Comparison of ENCODE assay signal across 24 cellular contexts in genomic region chr3:20288050-20288449, GRCh38.
A peak's percentile ranks its signal among the peaks of the same experiment; 100 is the strongest.
DNase-seq lines count a peak whose midpoint lies in the region; ATAC-seq, FAIRE-seq and TF ChIP-seq lines count a peak whose summit lies in the region.
"Had no signal": no experiment of that assay in that cellular context is flagged by ENCODE, and none has a peak within 500 bp of the region (broad histone marks: within the 10 kb centered on the region; RNA-seq: fewer than 3 reads in every experiment).

No MANE protein-coding gene starts in this region.

- H3K36me3 ChIP-seq in HUES6 (ENCODE audit: control insufficient read depth, insufficient read depth, low read length) (no peaks in the 10 kb centered on the region), K562 (ENCODE audit: control insufficient read depth, insufficient read depth, low read length) (no peaks in the 10 kb centered on the region)

- no peak for TF ChIP-seq POLR2A in K562 (conservative IDR thresholded peaks at IDR 0.05)

- intact Hi-C loops in K562 (cut with micrococcal nuclease) = no loop called here

- no peak for TF ChIP-seq EP300 in K562 (IDR thresholded peaks at IDR 0.05; ENCODE audit: low read length)

- H2AFZ ChIP-seq in K562 (ENCODE audit: low read depth, low read length) = no peak overlapping the region
- H2AFZ ChIP-seq: GM23248 had no signal

- in situ Hi-C loops in K562 (cut with MboI) = no loop called here

- no peaks in the 10 kb centered on the region for H4K20me1 ChIP-seq in K562 (replicated peaks; ENCODE audit: control insufficient read depth, insufficient read depth, low read length)

- H3K9ac ChIP-seq in HUES6 (ENCODE audit: low read length) = no peak overlapping the region
- no peak overlapping the region for H3K9ac ChIP-seq in K562 (ENCODE audit: insufficient read depth in 1 of 2, low read depth in 2 of 2, low read length in 2 of 2)
- H3K9ac ChIP-seq: GM23248 had no signal

- POLR2A ChIA-PET in K562 (lab: Yijun Ruan, JAX) = no interaction called here

- no peak for TF ChIP-seq CTCF in K562 (IDR thresholded peaks at IDR 0.05 in 2 of 3, conservative IDR thresholded peaks at IDR 0.05 in 1 of 3; ENCODE audit: insufficient read depth in 2 of 3, low read depth in 1 of 3, low read length in 3 of 3)

- CTCF ChIA-PET in K562 (lab: Yijun Ruan, JAX; ENCODE audit: low intra/inter-chr PET ratio) = no interaction called here

- H3K4me2 ChIP-seq in K562 (ENCODE audit: insufficient read depth, low read length) = no peak overlapping the region
- H3K4me2 ChIP-seq: A549 had no signal

- H3K4me3 ChIP-seq in HUES6 (ENCODE audit: low read depth, low read length) (no peak overlapping the region), K562 (no peak overlapping the region)
- H3K4me3 ChIP-seq: A549, GM12878, GM23248 had no signal

- no peak for FAIRE-seq in K562 (lab: Jason Lieb, UNC)
- FAIRE-seq: A549, D721Med, GM12878, GM19239 had no signal

- no peaks in the 10 kb centered on the region for H3K9me1 ChIP-seq in K562 (ENCODE audit: control insufficient read depth, insufficient read depth, low read length)

- no peak for TF ChIP-seq RAD21 in K562 (CRISPR knock-in tag; conservative IDR thresholded peaks at IDR 0.05 in 1 of 2, IDR thresholded peaks at IDR 0.05 in 1 of 2)

- peaks cover 33% of the 10 kb centered on the region for H3K9me3 ChIP-seq in HUES6 (ENCODE audit: control insufficient read depth, insufficient read depth, low read depth, low read length)
- 0 out of 2 replicates have a peak, but pooled peaks cover under 1% of the 10 kb centered on the region for H3K9me3 ChIP-seq in K562 (replicated peaks; ENCODE audit: control insufficient read depth, insufficient read depth, low read depth, low read length)
- H3K9me3 ChIP-seq: A549 had no signal

- H3K4me1 ChIP-seq in HUES6 (ENCODE audit: control insufficient read depth, insufficient read depth, low read length) (peaks cover 6% of the 10 kb centered on the region), K562 (replicated peaks in 1 of 2; ENCODE audit: control insufficient read depth in 2 of 2, insufficient read depth in 2 of 2, low read length in 2 of 2) (no peaks in the 10 kb centered on the region)
- H3K4me1 ChIP-seq: A549, Caco-2 had no signal

- peak; percentile 43; the same call in 2 of the 3 replicates for ATAC-seq in K562
- ATAC-seq: A549, GM12878 had no signal

- no peaks in the 10 kb centered on the region for H3K79me2 ChIP-seq in K562 (ENCODE audit: control insufficient read depth, insufficient read depth, low read length)

- no TSS peak for BruUV-seq in K562 (replicated peaks; lab: Mats Ljungman, UMichigan)

- DNase-seq in ELF-1 (ENCODE audit: low read depth, low spot score) = peak; percentile 63
- no peak for DNase-seq in K562 (ENCODE audit: extremely low read depth in 1 of 4, low spot score in 3 of 4)
- DNase-seq in iPS DF 19.7 (ENCODE audit: low read depth, low spot score) = peak; percentile 23
- DNase-seq in cerebellum (ENCODE audit: low spot score) = no peak
- DNase-seq in caudate nucleus (lab: John Stamatoyannopoulos, UW) = no peak
- no peak for DNase-seq in NCI-H1694 (lab: John Stamatoyannopoulos, UW)
- DNase-seq in NCI-H128 (lab: John Stamatoyannopoulos, UW; ENCODE audit: unreplicated experiment) = no peak
- DNase-seq: AML-193; Caco-2; CD4-positive, alpha-beta T cell; DMS153; DMS79; GF-D8; GM23248; H7; IMR-90; KBM-7 had no signal

- H3K27me3 ChIP-seq in HUES6 (ENCODE audit: control insufficient read depth, insufficient read depth, low read length) (no peaks in the 10 kb centered on the region), K562 (ENCODE audit: control insufficient read depth in 2 of 2, insufficient read depth in 2 of 2, low read length in 2 of 2) (no peaks in the 10 kb centered on the region)

- H3K27ac ChIP-seq in HUES6 (ENCODE audit: low read depth, low read length) (0 out of 2 replicates have a peak overlapping the region, but pooled peaks have one; percentile 48), K562 (ENCODE audit: extremely low read depth, low read depth, low read length) (no peak overlapping the region), caudate nucleus (ENCODE audit: low read depth, low read length) (no peak overlapping the region)
- H3K27ac ChIP-seq: 22Rv1, A549, C4-2B, GM23248 had no signal

TF ChIP-seq in K562, 482 proteins besides CTCF, POLR2A, EP300 and RAD21:
- TF ChIP-seq, protein P1, sequence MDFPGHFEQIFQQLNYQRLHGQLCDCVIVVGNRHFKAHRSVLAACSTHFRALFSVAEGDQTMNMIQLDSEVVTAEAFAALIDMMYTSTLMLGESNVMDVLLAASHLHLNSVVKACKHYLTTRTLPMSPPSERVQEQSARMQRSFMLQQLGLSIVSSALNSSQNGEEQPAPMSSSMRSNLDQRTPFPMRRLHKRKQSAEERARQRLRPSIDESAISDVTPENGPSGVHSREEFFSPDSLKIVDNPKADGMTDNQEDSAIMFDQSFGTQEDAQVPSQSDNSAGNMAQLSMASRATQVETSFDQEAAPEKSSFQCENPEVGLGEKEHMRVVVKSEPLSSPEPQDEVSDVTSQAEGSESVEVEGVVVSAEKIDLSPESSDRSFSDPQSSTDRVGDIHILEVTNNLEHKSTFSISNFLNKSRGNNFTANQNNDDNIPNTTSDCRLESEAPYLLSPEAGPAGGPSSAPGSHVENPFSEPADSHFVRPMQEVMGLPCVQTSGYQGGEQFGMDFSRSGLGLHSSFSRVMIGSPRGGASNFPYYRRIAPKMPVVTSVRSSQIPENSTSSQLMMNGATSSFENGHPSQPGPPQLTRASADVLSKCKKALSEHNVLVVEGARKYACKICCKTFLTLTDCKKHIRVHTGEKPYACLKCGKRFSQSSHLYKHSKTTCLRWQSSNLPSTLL (IDR thresholded peaks at IDR 0.05) = no peak
- TF ChIP-seq ZNF589 (CRISPR knock-in tag; IDR thresholded peaks at IDR 0.05; ENCODE audit: low read depth) (no peak), NR2C1 (IDR thresholded peaks at IDR 0.05) (no peak), NR2C1 (tag; IDR thresholded peaks at IDR 0.05) (no peak), RCOR1 (IDR thresholded peaks at IDR 0.05; ENCODE audit: borderline replicate concordance in 1 of 2, low read depth in 2 of 2, low read length in 2 of 2) (no peak), ZNF253 (CRISPR knock-in tag; conservative IDR thresholded peaks at IDR 0.05) (no peak), ZKSCAN8 (CRISPR knock-in tag; IDR thresholded peaks at IDR 0.05) (no peak), SMARCE1 (IDR thresholded peaks at IDR 0.05) (no peak), E2F8 (IDR thresholded peaks at IDR 0.05; ENCODE audit: low read depth, partially characterized antibody) (no peak)
- TF ChIP-seq, protein P2, sequence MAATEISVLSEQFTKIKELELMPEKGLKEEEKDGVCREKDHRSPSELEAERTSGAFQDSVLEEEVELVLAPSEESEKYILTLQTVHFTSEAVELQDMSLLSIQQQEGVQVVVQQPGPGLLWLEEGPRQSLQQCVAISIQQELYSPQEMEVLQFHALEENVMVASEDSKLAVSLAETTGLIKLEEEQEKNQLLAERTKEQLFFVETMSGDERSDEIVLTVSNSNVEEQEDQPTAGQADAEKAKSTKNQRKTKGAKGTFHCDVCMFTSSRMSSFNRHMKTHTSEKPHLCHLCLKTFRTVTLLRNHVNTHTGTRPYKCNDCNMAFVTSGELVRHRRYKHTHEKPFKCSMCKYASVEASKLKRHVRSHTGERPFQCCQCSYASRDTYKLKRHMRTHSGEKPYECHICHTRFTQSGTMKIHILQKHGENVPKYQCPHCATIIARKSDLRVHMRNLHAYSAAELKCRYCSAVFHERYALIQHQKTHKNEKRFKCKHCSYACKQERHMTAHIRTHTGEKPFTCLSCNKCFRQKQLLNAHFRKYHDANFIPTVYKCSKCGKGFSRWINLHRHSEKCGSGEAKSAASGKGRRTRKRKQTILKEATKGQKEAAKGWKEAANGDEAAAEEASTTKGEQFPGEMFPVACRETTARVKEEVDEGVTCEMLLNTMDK (IDR thresholded peaks at IDR 0.05; ENCODE audit: borderline replicate concordance, insufficient read depth, low read depth, low read length, poor library complexity, severe bottlenecking) = no peak

Comparison
In these comparisons a context has a peak if more than half of its experiments do, and no peak if none do; other contexts are left out.
1. DNase-seq: peak in ELF-1 (single experiment) and iPS DF 19.7 (single experiment); none in K562 (0 of 4), cerebellum (single experiment), caudate nucleus (0 of 61), NCI-H1694 (single experiment) and NCI-H128 (single experiment).